11 cellular contexts compared by ENCODE assay signal in genomic region chr3:72919520-72919919, GRCh38.
"Had no signal": no experiment of that assay in that cellular context is flagged by ENCODE, and none has a peak within 500 bp of the region (broad histone marks: within the 10 kb centered on the region; RNA-seq: fewer than 3 reads in every experiment).

No MANE protein-coding gene starts in this region.

- H3K9me3 Mint-ChIP-seq: GM23338, H9, HFFc6 had no signal

- H3K4me3 Mint-ChIP-seq: GM23338, H9, HFFc6 had no signal

- ATAC-seq: GM23338, HCT116 had no signal

- H3K9me3 ChIP-seq: HAP-1 had no signal

- H3K4me2 ChIP-seq: GM23338 had no signal

- H3K9ac ChIP-seq: GM23248 had no signal

- DNase-seq: GM23248, GOT3, H7, H9, HCEC 1CT, HFFc6 had no signal

- H3K27ac ChIP-seq: GM23248 had no signal

- H3K36me3 ChIP-seq: HAP-1 had no signal

- H3K4me1 ChIP-seq: HAP-1 had no signal

- FAIRE-seq: H1, H54 had no signal

- H3K4me1 Mint-ChIP-seq: GM23338, H9 had no signal

- H3K27ac Mint-ChIP-seq: GM23338, H9, HFFc6 had no signal

- H2AFZ ChIP-seq: GM23248, GM23338 had no signal

- H3K4me3 ChIP-seq: GM23248, GM23338, HAP-1 had no signal
